ENCODE assay signal across 13 cellular contexts in the genomic region with DNA sequence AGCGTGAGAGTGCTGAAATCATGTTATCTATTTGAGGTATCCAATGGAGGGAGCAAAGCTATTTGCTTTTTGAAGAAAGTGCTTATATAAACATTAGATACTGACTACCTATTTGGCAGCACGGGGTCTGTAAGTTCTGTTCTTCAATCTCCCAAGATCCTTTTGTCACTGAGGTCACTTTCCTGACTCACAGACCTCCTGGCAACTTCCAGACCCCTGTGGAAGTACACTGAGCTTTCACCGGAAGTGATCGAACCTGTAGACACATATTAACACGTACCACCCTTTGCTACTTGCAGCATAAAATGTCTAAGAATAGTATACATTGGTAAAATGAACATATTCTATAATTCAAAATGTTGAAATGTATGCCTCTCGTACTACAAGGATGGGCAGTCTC.
"Had no signal": no experiment of that assay in that cellular context is flagged by ENCODE, and none has a peak within 500 bp of the region (broad histone marks: within the 10 kb centered on the region; RNA-seq: fewer than 3 reads in every experiment).

No MANE protein-coding gene starts in this region.

- H3K27me3 ChIP-seq: esophagus muscularis mucosa, gastrocnemius medialis, tibial nerve, upper lobe of right lung, vagina had no signal

- H3K9me3 ChIP-seq: gastrocnemius medialis, upper lobe of right lung, vagina had no signal

- H3K4me1 ChIP-seq: gastrocnemius medialis, upper lobe of right lung, vagina had no signal

- H3K36me3 ChIP-seq: esophagus muscularis mucosa, gastrocnemius medialis, tibial nerve, upper lobe of right lung, vagina had no signal

- DNase-seq: effector memory CD8-positive, alpha-beta T cell; gastrocnemius medialis; kidney; naive thymus-derived CD4-positive, alpha-beta T cell; nephron progenitor cell; posterior cingulate gyrus; stimulated activated CD4-positive, alpha-beta T cell treated with anti-CD3 and anti-CD28 coated beads, Interleukin-4, amount 100 ng/mL, for 1 hour; stimulated activated CD8-positive, alpha-beta memory T cell treated with anti-CD3 and anti-CD28 coated beads, Interleukin-4, amount 100 ng/mL, for 48 hours; upper lobe of right lung had no signal

- H3K4me3 ChIP-seq: esophagus muscularis mucosa, gastrocnemius medialis, tibial nerve, upper lobe of right lung, vagina had no signal

- H3K27ac ChIP-seq: epithelial cell of prostate, esophagus muscularis mucosa, upper lobe of right lung, vagina had no signal
